ENCODE assay signal across 11 cellular contexts in the genomic region with DNA sequence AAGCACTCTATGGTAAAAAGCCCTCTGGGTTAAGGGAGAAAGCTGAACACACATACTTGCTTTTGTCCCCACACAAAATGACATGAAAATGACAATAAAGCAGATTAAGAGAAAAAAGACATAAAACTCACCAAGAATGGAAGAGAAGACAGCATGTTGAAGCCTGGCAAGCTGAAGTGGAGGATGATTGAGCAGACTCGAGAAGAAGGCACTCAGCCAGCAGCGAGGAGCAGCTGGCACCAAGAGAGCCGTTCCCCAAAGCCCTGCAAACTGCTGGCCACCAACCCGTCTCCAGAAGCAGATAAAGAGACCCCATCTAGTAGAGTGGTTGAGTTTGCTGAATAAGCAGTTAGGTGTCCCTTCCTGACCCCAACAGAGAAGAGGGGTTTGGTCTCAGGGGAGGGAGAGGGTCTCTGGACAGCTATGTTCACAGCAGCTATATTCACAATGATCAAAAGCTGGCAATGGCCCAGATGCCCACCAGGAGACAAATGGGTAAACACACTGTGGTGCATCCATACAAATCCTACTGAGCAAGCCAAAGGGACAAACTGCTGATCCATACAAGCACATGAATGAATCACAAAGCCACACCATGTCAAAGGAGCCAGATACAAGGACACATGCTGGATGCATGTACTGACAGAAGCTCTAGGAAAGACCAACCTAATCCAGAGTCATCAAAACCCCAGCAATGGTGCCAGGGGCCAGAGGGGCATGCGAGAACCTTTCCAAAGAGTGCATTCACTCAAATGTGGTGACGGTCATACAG. TPM values are rescaled to one million over a fixed set of nuclear protein-coding genes. Genes with fewer than 3 reads are reported as not detected.
DNase-seq lines count a peak whose midpoint lies in the region; ATAC-seq and TF ChIP-seq lines count a peak whose summit lies in the region.
"Had no signal": no experiment of that assay in that cellular context is flagged by ENCODE, and none has a peak within 500 bp of the region (broad histone marks: within the 10 kb centered on the region; RNA-seq: fewer than 3 reads in every experiment).

No MANE protein-coding gene starts in this region.

- peaks cover 3% of the 10 kb centered on the region for H3K27me3 Mint-ChIP-seq in GM23338 (ENCODE audit: insufficient read depth, low read depth, poor library complexity)
- H3K27me3 Mint-ChIP-seq in brain: peaks cover 3% of the 10 kb centered on the region
- H3K27me3 Mint-ChIP-seq: effector memory CD8-positive, alpha-beta T cell; T-cell had no signal

- H3K36me3 Mint-ChIP-seq in GM23338 (ENCODE audit: low read depth) (peaks cover 76% of the 10 kb centered on the region), brain (peaks cover 90% of the 10 kb centered on the region)

- no peak overlapping the region for H3K4me2 ChIP-seq in GM23338

- H3K4me3 Mint-ChIP-seq in GM23338 (no peak overlapping the region), brain (peak overlapping the region in 1 of 5 experiments; percentile 49)
- H3K4me3 Mint-ChIP-seq: effector memory CD8-positive, alpha-beta T cell; T-cell had no signal

- H2AFZ ChIP-seq in GM23338: no peak overlapping the region

- H3K36me3 ChIP-seq in A673 (ENCODE audit: insufficient read depth, low read length, poor library complexity, severe bottlenecking) (peaks cover 62% of the 10 kb centered on the region), GM23338 (ENCODE audit: insufficient read depth) (peaks cover 8% of the 10 kb centered on the region), mucosa of descending colon (ENCODE audit: low read depth) (peaks cover 6% of the 10 kb centered on the region)

- H3K9me3 ChIP-seq in A673 (ENCODE audit: low read depth, low read length, poor library complexity, severe bottlenecking) (no peaks in the 10 kb centered on the region), mucosa of descending colon (no peaks in the 10 kb centered on the region)

- H3K4me1 ChIP-seq in A673 (ENCODE audit: insufficient read depth, low read length, poor library complexity, severe bottlenecking): peaks cover 17% of the 10 kb centered on the region
- no peaks in the 10 kb centered on the region for H3K4me1 ChIP-seq in GM23338 (ENCODE audit: insufficient read depth)
- H3K4me1 ChIP-seq in mucosa of descending colon (ENCODE audit: low read depth): no peaks in the 10 kb centered on the region

- POLR2A ChIA-PET in A673 (lab: Charles Lee; ENCODE audit: low non-redundant PET): no interaction called here

- H3K9me3 Mint-ChIP-seq in GM23338 (no peaks in the 10 kb centered on the region), brain (no peaks in the 10 kb centered on the region)
- H3K9me3 Mint-ChIP-seq: effector memory CD8-positive, alpha-beta T cell; T-cell had no signal

- H3K27me3 ChIP-seq in A673 (replicated peaks; ENCODE audit: insufficient read depth, low read depth, low read length, poor library complexity): no peaks in the 10 kb centered on the region
- no peaks in the 10 kb centered on the region for H3K27me3 ChIP-seq in GM23338 (ENCODE audit: insufficient read depth)

- DNase-seq in A673 (ENCODE audit: low spot score) (peak; percentile 9), GM23338 (ENCODE audit: low spot score) (no peak), middle frontal gyrus (ENCODE audit: extremely low spot score, low spot score) (peak; percentile 53), NK-92 (lab: John Stamatoyannopoulos, UW; ENCODE audit: unreplicated experiment) (no peak), LoVo (ENCODE audit: low spot score) (no peak), mucosa of descending colon (no peak), NCI-H526 treated with DMSO at 0.1 percent for 48 hours (lab: John Stamatoyannopoulos, UW) (no peak)
- DNase-seq: effector memory CD8-positive, alpha-beta T cell; NCI-H1417 treated with DMSO at 0.1 percent for 48 hours; T-cell had no signal

- CTCF ChIA-PET in A673 (lab: Charles Lee): no interaction called here

- TF ChIP-seq CTCF in A673 (conservative IDR thresholded peaks at IDR 0.05; ENCODE audit: low read depth, low read length) (no peak), GM23338 (conservative IDR thresholded peaks at IDR 0.05; ENCODE audit: low read depth in 2 of 2) (no peak), brain (conservative IDR thresholded peaks at IDR 0.05) (no peak), mucosa of descending colon (IDR thresholded peaks at IDR 0.05) (no peak)

- peaks cover 86% of the 10 kb centered on the region for H3K79me2 ChIP-seq in GM23338 (replicated peaks; ENCODE audit: insufficient read depth)

- no peaks in the 10 kb centered on the region for H3F3A ChIP-seq in GM23338 (replicated peaks; ENCODE audit: low read depth)

- peaks cover 74% of the 10 kb centered on the region for H4K20me1 ChIP-seq in GM23338 (replicated peaks; ENCODE audit: insufficient read depth)

- intact Hi-C loops in A673 (cut with micrococcal nuclease; ENCODE audit: unreplicated experiment): no loop called here
- intact Hi-C loops in mucosa of descending colon (cut with DNase I, micrococcal nuclease): no loop called here

- peak overlapping the region; percentile 40 for H3K27ac ChIP-seq in A673 (ENCODE audit: low read depth, low read length, poor library complexity, severe bottlenecking)
- no peak overlapping the region for H3K27ac ChIP-seq in GM23338 (ENCODE audit: low read depth)

- BruUV-seq in A673 (replicated peaks; lab: Mats Ljungman, UMichigan): no TSS peak

- no peaks in the 10 kb centered on the region for H3K9me2 ChIP-seq in GM23338 (ENCODE audit: insufficient read depth)

- no peak for ATAC-seq in GM23338
- ATAC-seq in mucosa of descending colon: no peak
- ATAC-seq: effector memory CD8-positive, alpha-beta T cell had no signal

- H3K4me1 Mint-ChIP-seq in GM23338: peaks cover 7% of the 10 kb centered on the region
- peaks cover 36% of the 10 kb centered on the region for H3K4me1 Mint-ChIP-seq in brain

- H3K27ac Mint-ChIP-seq in GM23338 (peak overlapping the region; percentile 9; the same call in 1 of the 2 replicates), brain (peak overlapping the region in 4 of 5 experiments; percentile 9 to 83 (median 46))

- H3K4me3 ChIP-seq in A673 (ENCODE audit: low read depth, low read length, poor library complexity, severe bottlenecking) (no peak overlapping the region), GM23338 (no peak overlapping the region), mucosa of descending colon (no peak overlapping the region)

TF ChIP-seq in GM23338, 12 proteins besides CTCF, POLR2A, EP300 and RAD21 (continues in another document):
- TF ChIP-seq, protein P1, sequence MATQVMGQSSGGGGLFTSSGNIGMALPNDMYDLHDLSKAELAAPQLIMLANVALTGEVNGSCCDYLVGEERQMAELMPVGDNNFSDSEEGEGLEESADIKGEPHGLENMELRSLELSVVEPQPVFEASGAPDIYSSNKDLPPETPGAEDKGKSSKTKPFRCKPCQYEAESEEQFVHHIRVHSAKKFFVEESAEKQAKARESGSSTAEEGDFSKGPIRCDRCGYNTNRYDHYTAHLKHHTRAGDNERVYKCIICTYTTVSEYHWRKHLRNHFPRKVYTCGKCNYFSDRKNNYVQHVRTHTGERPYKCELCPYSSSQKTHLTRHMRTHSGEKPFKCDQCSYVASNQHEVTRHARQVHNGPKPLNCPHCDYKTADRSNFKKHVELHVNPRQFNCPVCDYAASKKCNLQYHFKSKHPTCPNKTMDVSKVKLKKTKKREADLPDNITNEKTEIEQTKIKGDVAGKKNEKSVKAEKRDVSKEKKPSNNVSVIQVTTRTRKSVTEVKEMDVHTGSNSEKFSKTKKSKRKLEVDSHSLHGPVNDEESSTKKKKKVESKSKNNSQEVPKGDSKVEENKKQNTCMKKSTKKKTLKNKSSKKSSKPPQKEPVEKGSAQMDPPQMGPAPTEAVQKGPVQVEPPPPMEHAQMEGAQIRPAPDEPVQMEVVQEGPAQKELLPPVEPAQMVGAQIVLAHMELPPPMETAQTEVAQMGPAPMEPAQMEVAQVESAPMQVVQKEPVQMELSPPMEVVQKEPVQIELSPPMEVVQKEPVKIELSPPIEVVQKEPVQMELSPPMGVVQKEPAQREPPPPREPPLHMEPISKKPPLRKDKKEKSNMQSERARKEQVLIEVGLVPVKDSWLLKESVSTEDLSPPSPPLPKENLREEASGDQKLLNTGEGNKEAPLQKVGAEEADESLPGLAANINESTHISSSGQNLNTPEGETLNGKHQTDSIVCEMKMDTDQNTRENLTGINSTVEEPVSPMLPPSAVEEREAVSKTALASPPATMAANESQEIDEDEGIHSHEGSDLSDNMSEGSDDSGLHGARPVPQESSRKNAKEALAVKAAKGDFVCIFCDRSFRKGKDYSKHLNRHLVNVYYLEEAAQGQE (IDR thresholded peaks at IDR 0.05; ENCODE audit: unreplicated experiment): no peak
- TF ChIP-seq JUNB (IDR thresholded peaks at IDR 0.05; ENCODE audit: unreplicated experiment) (no peak), NANOG (IDR thresholded peaks at IDR 0.05; ENCODE audit: borderline replicate concordance) (no peak), EZH2 (IDR thresholded peaks at IDR 0.05; ENCODE audit: low read depth, unreplicated experiment) (no peak), STAT1 (IDR thresholded peaks at IDR 0.05; ENCODE audit: unreplicated experiment) (no peak), EZH2phosphoT487 (IDR thresholded peaks at IDR 0.05; ENCODE audit: unreplicated experiment) (no peak), ZNF331 (CRISPR knock-in tag; IDR thresholded peaks at IDR 0.05; ENCODE audit: low read depth) (no peak), POLR2AphosphoS5 (IDR thresholded peaks at IDR 0.05; ENCODE audit: low read depth) (no peak), CREB1 (CRISPR knock-in tag; IDR thresholded peaks at IDR 0.05; ENCODE audit: low read depth) (no peak)
- TF ChIP-seq, protein P2, sequence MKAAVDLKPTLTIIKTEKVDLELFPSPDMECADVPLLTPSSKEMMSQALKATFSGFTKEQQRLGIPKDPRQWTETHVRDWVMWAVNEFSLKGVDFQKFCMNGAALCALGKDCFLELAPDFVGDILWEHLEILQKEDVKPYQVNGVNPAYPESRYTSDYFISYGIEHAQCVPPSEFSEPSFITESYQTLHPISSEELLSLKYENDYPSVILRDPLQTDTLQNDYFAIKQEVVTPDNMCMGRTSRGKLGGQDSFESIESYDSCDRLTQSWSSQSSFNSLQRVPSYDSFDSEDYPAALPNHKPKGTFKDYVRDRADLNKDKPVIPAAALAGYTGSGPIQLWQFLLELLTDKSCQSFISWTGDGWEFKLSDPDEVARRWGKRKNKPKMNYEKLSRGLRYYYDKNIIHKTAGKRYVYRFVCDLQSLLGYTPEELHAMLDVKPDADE (IDR thresholded peaks at IDR 0.05): no peak

RNA-seq across cellular contexts. Expression of a gene that starts 36.9 kb away (rescaled TPM):
- total RNA-seq in A673 (2021): 143 and 149 TPM in 2 replicates
- 70.5 and 76.8 TPM in 2 replicates for total RNA-seq in GM23338 (2014; rRNA removed; shearing (Covaris generic))
- polyA plus RNA-seq in GM23338 (2016; fragmentation: Nextera tagmentation; extraction: Ambion mirVana): 18.8 and 19.1 TPM in 2 replicates
- 80.9 TPM for polyA plus RNA-seq in brain (ENCODE audit: insufficient read depth, low read depth, low replicate concordance)
- 100 to 1,000 TPM in 1 of 3 donors, 10 to 100 TPM in 2; 79.1 to 131 (median 86.1) TPM for total RNA-seq in mucosa of descending colon

RNA-seq across cellular contexts. Expression of a gene that starts 48.7 kb away (rescaled TPM):
- total RNA-seq in A673 (2021) (61.0 and 63.8 TPM in 2 replicates), mucosa of descending colon (100 to 1,000 TPM in 2 of 3 donors, 10 to 100 TPM in 1; 73.8 to 129 (median 124) TPM)
- 95.5 and 99.2 TPM in 2 replicates for total RNA-seq in GM23338 (2014; rRNA removed; shearing (Covaris generic))
- polyA plus RNA-seq in GM23338 (2016; fragmentation: Nextera tagmentation; extraction: Ambion mirVana) (33.4 and 39.8 TPM in 2 replicates), brain (ENCODE audit: insufficient read depth, low read depth, low replicate concordance) (61.9 TPM)

Comparison
In these comparisons a context has a peak if more than half of its experiments do, and no peak if none do; other contexts are left out.
1. DNase-seq: peak in A673 (single experiment) and middle frontal gyrus (single experiment); none in GM23338 (single experiment), NK-92 (single experiment), LoVo (single experiment), mucosa of descending colon (0 of 3) and NCI-H526 treated with DMSO at 0.1 percent for 48 hours (single experiment).